Comparison of ENCODE assay signal across 24 cellular contexts in genomic region chr11:80822248-80822647, GRCh38.
DNase-seq lines count a peak whose midpoint lies in the region; ATAC-seq, FAIRE-seq and TF ChIP-seq lines count a peak whose summit lies in the region.
"Had no signal": no experiment of that assay in that cellular context is flagged by ENCODE, and none has a peak within 500 bp of the region (broad histone marks: within the 10 kb centered on the region; RNA-seq: fewer than 3 reads in every experiment).

No MANE protein-coding gene starts in this region.

- no peak for ATAC-seq in HG03457 (IDR thresholded peaks at IDR 0.05; ENCODE audit: unreplicated experiment)
- ATAC-seq: HCT116 had no signal

- dilution Hi-C loops in mammary epithelial cell (cut with HindIII; ENCODE audit: low sequenced_read_pairs) = no loop called here

- H4K8ac ChIP-seq in mesendoderm (ENCODE audit: low read depth, low read length) = no peak overlapping the region

- no peak for DNase-seq in mammary epithelial cell
- DNase-seq in MCF 10A (ENCODE audit: unreplicated experiment) = no peak
- DNase-seq in SK-N-DZ (ENCODE audit: low spot score) = peak; percentile 47
- DNase-seq in mesendoderm = no peak
- peak; percentile 47 for DNase-seq in superior temporal gyrus (ENCODE audit: extremely low spot score)
- no peak for DNase-seq in kidney
- no peak for DNase-seq in uterus
- DNase-seq: Caco-2; CD4-positive, alpha-beta memory T cell; DMS153; GM23248; IMR-90; NCI-H146; NCI-H2029; NCI-H82; Peyer's patch; SW 1271 had no signal

- no peak for FAIRE-seq in kidney (lab: Jason Lieb, UNC)
- FAIRE-seq: G401.6, GM12892 had no signal

- no peak overlapping the region for H2BK5ac ChIP-seq in mesendoderm (ENCODE audit: low read length)

- H3K4me1 Mint-ChIP-seq in MCF 10A (ENCODE audit: insufficient read depth, unreplicated experiment) = no peaks in the 10 kb centered on the region
- H3K4me1 Mint-ChIP-seq: CD4-positive, alpha-beta memory T cell had no signal

- no peaks in the 10 kb centered on the region for H3K36me3 ChIP-seq in mammary epithelial cell (ENCODE audit: insufficient read depth, low read length)
- H3K36me3 ChIP-seq in mesendoderm (ENCODE audit: control insufficient read depth, insufficient read depth, low read length) = no peaks in the 10 kb centered on the region
- no peaks in the 10 kb centered on the region for H3K36me3 ChIP-seq in kidney (ENCODE audit: control insufficient read depth in 1 of 2, insufficient read depth in 2 of 2, low read length in 2 of 2)
- H3K36me3 ChIP-seq in uterus = no peaks in the 10 kb centered on the region
- H3K36me3 ChIP-seq: BLaER1, Peyer's patch, SJSA1 had no signal

- H3K9me3 ChIP-seq in mammary epithelial cell (replicated peaks; ENCODE audit: insufficient read depth, low read length) (no peaks in the 10 kb centered on the region), kidney (ENCODE audit: control insufficient read depth in 1 of 2, low read length in 2 of 2) (no peaks in the 10 kb centered on the region), uterus (no peaks in the 10 kb centered on the region)
- H3K9me3 ChIP-seq: BLaER1, Caco-2, Peyer's patch, SJSA1 had no signal

- CTCF ChIA-PET in mammary epithelial cell (lab: Charles Lee; ENCODE audit: low non-redundant PET) = no interaction called here
- CTCF ChIA-PET in MCF 10A (lab: Yijun Ruan, JAX) = no interaction called here

- H3K36me3 Mint-ChIP-seq in MCF 10A (ENCODE audit: insufficient read depth, unreplicated experiment) = no peaks in the 10 kb centered on the region
- H3K36me3 Mint-ChIP-seq: CD4-positive, alpha-beta memory T cell had no signal

- no peak overlapping the region for H2BK15ac ChIP-seq in mesendoderm (replicated peaks; ENCODE audit: low read depth)

- no peaks in the 10 kb centered on the region for H4K20me1 ChIP-seq in mammary epithelial cell (ENCODE audit: insufficient read depth, low read length)
- H4K20me1 ChIP-seq: BLaER1 had no signal

- BruUV-seq in mammary epithelial cell (replicated peaks; lab: Mats Ljungman, UMichigan) (no TSS peak), MCF 10A (replicated peaks; lab: Mats Ljungman, UMichigan) (no TSS peak)

- no peak overlapping the region for H3K27ac Mint-ChIP-seq in MCF 10A (ENCODE audit: low read depth, unreplicated experiment)
- H3K27ac Mint-ChIP-seq: CD4-positive, alpha-beta memory T cell had no signal

- H3K4me3 Mint-ChIP-seq in MCF 10A (ENCODE audit: unreplicated experiment) = no peak overlapping the region
- H3K4me3 Mint-ChIP-seq: CD4-positive, alpha-beta memory T cell had no signal

- H3K4ac ChIP-seq in mesendoderm (ENCODE audit: low read depth, low read length) = peak overlapping the region; percentile 36

- H3K9ac ChIP-seq in mammary epithelial cell (ENCODE audit: insufficient read depth, low read length) (no peak overlapping the region), mesendoderm (ENCODE audit: low read length) (no peak overlapping the region), kidney (ENCODE audit: low read length in 2 of 2) (no peak overlapping the region)
- H3K9ac ChIP-seq: BLaER1, GM23248, KMS-11 had no signal

- no peaks in the 10 kb centered on the region for H3K79me1 ChIP-seq in mesendoderm (ENCODE audit: low read length)

- no peak overlapping the region for H3K18ac ChIP-seq in mesendoderm (ENCODE audit: low read length)

- peak overlapping the region; percentile 16 for H2AFZ ChIP-seq in mammary epithelial cell (ENCODE audit: low read depth, low read length)
- H2AFZ ChIP-seq: GM23248 had no signal

- no peak overlapping the region for H2AK5ac ChIP-seq in mesendoderm (ENCODE audit: low read length)

- intact Hi-C loops in mammary epithelial cell (cut with micrococcal nuclease) = no loop called here
- intact Hi-C loops in MCF 10A (cut with micrococcal nuclease) = no loop called here
- intact Hi-C loops in kidney (cut with DNase I) = no loop called here
- intact Hi-C loops in uterus (cut with DNase I; ENCODE audit: low total_unique reads) = no loop called here

- H2BK120ac ChIP-seq in mesendoderm (ENCODE audit: low read depth, low read length) = no peak overlapping the region

- no peak overlapping the region for H3K4me2 ChIP-seq in mammary epithelial cell (ENCODE audit: insufficient read depth, low read depth, low read length)
- H3K4me2 ChIP-seq in mesendoderm (ENCODE audit: low read length) = no peak overlapping the region
- H3K4me2 ChIP-seq: BLaER1, KMS-11 had no signal

- H4K5ac ChIP-seq in mesendoderm (ENCODE audit: low read length) = no peak overlapping the region

- no peak overlapping the region for H3K4me3 ChIP-seq in mammary epithelial cell (replicated peaks in 1 of 3; ENCODE audit: insufficient read depth in 1 of 3, low read depth in 2 of 3, low read length in 3 of 3)
- no peak overlapping the region for H3K4me3 ChIP-seq in mesendoderm (ENCODE audit: low read length)
- no peak overlapping the region for H3K4me3 ChIP-seq in kidney (ENCODE audit: low read length in 2 of 2)
- H3K4me3 ChIP-seq in uterus = no peak overlapping the region
- H3K4me3 ChIP-seq: BLaER1, GM23248, Peyer's patch, SJSA1 had no signal

- TF ChIP-seq CTCF in mammary epithelial cell (conservative IDR thresholded peaks at IDR 0.05 in 1 of 2, IDR thresholded peaks at IDR 0.05 in 1 of 2; ENCODE audit: extremely low read depth in 1 of 2, insufficient read depth in 1 of 2, low read depth in 1 of 2, low read length in 2 of 2) = no peak
- no peak for TF ChIP-seq CTCF in MCF 10A (IDR thresholded peaks at IDR 0.05; ENCODE audit: unreplicated experiment)
- no peak for TF ChIP-seq CTCF in kidney (IDR thresholded peaks at IDR 0.05; ENCODE audit: borderline replicate concordance, extremely low read depth, insufficient read depth)
- no peak for TF ChIP-seq CTCF in uterus (IDR thresholded peaks at IDR 0.05)

- H3K79me2 ChIP-seq in mammary epithelial cell (ENCODE audit: insufficient read depth, low read length) (no peaks in the 10 kb centered on the region), mesendoderm (ENCODE audit: control insufficient read depth, insufficient read depth, low read length) (no peaks in the 10 kb centered on the region)

- H3K27me3 Mint-ChIP-seq in MCF 10A (ENCODE audit: insufficient read depth, unreplicated experiment) = no peaks in the 10 kb centered on the region
- H3K27me3 Mint-ChIP-seq: CD4-positive, alpha-beta memory T cell had no signal

- H3K27ac ChIP-seq in mammary epithelial cell (ENCODE audit: insufficient read depth, low read depth, low read length) (no peak overlapping the region), mesendoderm (ENCODE audit: low read depth, low read length) (no peak overlapping the region), kidney (ENCODE audit: low read depth in 2 of 2, low read length in 2 of 2) (no peak overlapping the region), uterus (no peak overlapping the region)
- H3K27ac ChIP-seq: BLaER1, GM23248, KMS-11, Peyer's patch, SJSA1 had no signal

- no peaks in the 10 kb centered on the region for H3K9me3 Mint-ChIP-seq in MCF 10A (ENCODE audit: unreplicated experiment)

- peaks cover 6% of the 10 kb centered on the region for H3K4me1 ChIP-seq in mammary epithelial cell (ENCODE audit: insufficient read depth, low read length)
- no peaks in the 10 kb centered on the region for H3K4me1 ChIP-seq in mesendoderm (ENCODE audit: control insufficient read depth, low read depth, low read length)
- no peaks in the 10 kb centered on the region for H3K4me1 ChIP-seq in kidney (ENCODE audit: control insufficient read depth in 1 of 2, insufficient read depth in 1 of 2, low read depth in 1 of 2, low read length in 2 of 2)
- no peaks in the 10 kb centered on the region for H3K4me1 ChIP-seq in uterus
- H3K4me1 ChIP-seq: BLaER1, Caco-2, Peyer's patch, SJSA1 had no signal

- H3K27me3 ChIP-seq in mammary epithelial cell (ENCODE audit: insufficient read depth, low read length) (no peaks in the 10 kb centered on the region), mesendoderm (ENCODE audit: insufficient read depth, low read length, poor library complexity) (no peaks in the 10 kb centered on the region), uterus (no peaks in the 10 kb centered on the region)
- H3K27me3 ChIP-seq: BLaER1, Peyer's patch, SJSA1 had no signal

- WGBS in mammary epithelial cell (ENCODE audit: low coverage, missing lambda C conversion rate) = 66% methylated on average over 8 of the region's 8 CpGs
- no CpG with 5 or more reads among the region's 8 CpGs for WGBS in mesendoderm (ENCODE audit: extremely low coverage, insufficient coverage, low lambda C conversion rate)

- in situ Hi-C loops in mammary epithelial cell (cut with MboI; ENCODE audit: low sequenced_read_pairs in 2 of 2) = no loop called here

- POLR2A ChIA-PET in MCF 10A (lab: Yijun Ruan, JAX) = no interaction called here

- H3K56ac ChIP-seq in mesendoderm (ENCODE audit: low read length) = no peak overlapping the region

- no peak overlapping the region for H3K23ac ChIP-seq in mesendoderm (ENCODE audit: low read length)

- TF ChIP-seq POLR2A in uterus (IDR thresholded peaks at IDR 0.05) = no peak

Comparison
In these comparisons a context has a peak if more than half of its experiments do, and no peak if none do; other contexts are left out.
1. DNase-seq: peak in SK-N-DZ (single experiment) and superior temporal gyrus (single experiment); none in mammary epithelial cell (single experiment), MCF 10A (single experiment), mesendoderm (single experiment), kidney (single experiment) and uterus (0 of 2).